9 cellular contexts compared by ENCODE assay signal in genomic region chr4:38154681-38155588, GRCh38.
A peak's percentile ranks its signal among the peaks of the same experiment; 100 is the strongest.
DNase-seq lines count a peak whose midpoint lies in the region; ATAC-seq, FAIRE-seq and TF ChIP-seq lines count a peak whose summit lies in the region.
"Had no signal": no experiment of that assay in that cellular context is flagged by ENCODE, and none has a peak within 500 bp of the region (broad histone marks: within the 10 kb centered on the region; RNA-seq: fewer than 3 reads in every experiment).

No MANE protein-coding gene starts in this region.

- H2BK12ac ChIP-seq in mesenchymal stem cell (ENCODE audit: low read length in 2 of 2) = peak overlapping the region in 1 of 2 experiments; percentile 37

- H3K4me3 ChIP-seq in A549 (no peak overlapping the region), K562 (no peak overlapping the region), mesenchymal stem cell (ENCODE audit: insufficient read depth in 1 of 2, low read depth in 1 of 2, low read length in 2 of 2) (no peak overlapping the region)

- H3K4me2 ChIP-seq in A549 (peak overlapping the region; percentile 56), K562 (ENCODE audit: insufficient read depth, low read length) (no peak overlapping the region), mesenchymal stem cell (ENCODE audit: low read length, poor library complexity, severe bottlenecking) (no peak overlapping the region)

- no peaks in the 10 kb centered on the region for H3K79me2 ChIP-seq in K562 (ENCODE audit: control insufficient read depth, insufficient read depth, low read length)

- peak overlapping the region; percentile 26 to 85 (median 52) for H3K4me3 Mint-ChIP-seq in IgD-negative memory B cell

- H3K27ac Mint-ChIP-seq in IgD-negative memory B cell = peak overlapping the region in 1 of 3 donors; percentile 16

- H3K27ac ChIP-seq in A549 = peak overlapping the region; percentile 72 to 89
- no peak overlapping the region for H3K27ac ChIP-seq in K562 (ENCODE audit: extremely low read depth, low read depth, low read length)
- H3K27ac ChIP-seq in mesenchymal stem cell (ENCODE audit: low read length, poor library complexity, severe bottlenecking) = no peak overlapping the region

- ATAC-seq in A549 (peak; percentile 77 to 83), K562 (peak; percentile 78), HG03045 (IDR thresholded peaks at IDR 0.05; ENCODE audit: unreplicated experiment) (no peak), GM18519 (IDR thresholded peaks at IDR 0.05; ENCODE audit: low FRiP score, unreplicated experiment) (no peak)

- no TSS peak for BruUV-seq in K562 (replicated peaks; lab: Mats Ljungman, UMichigan)

- FAIRE-seq in A549 (lab: Jason Lieb, UNC) (no peak), K562 (lab: Jason Lieb, UNC) (no peak)
- FAIRE-seq: G401.6 had no signal

- no peak overlapping the region for H2BK5ac ChIP-seq in mesenchymal stem cell (ENCODE audit: low read depth, low read length, poor library complexity, severe bottlenecking)

- peaks cover 4 to 26% (median 16%) of the 10 kb centered on the region in 3 donors for H3K4me1 Mint-ChIP-seq in IgD-negative memory B cell

- peak overlapping the region in 1 of 2 experiments; percentile 27; a peak in 1 of 4 replicates for H3K9ac ChIP-seq in K562 (ENCODE audit: insufficient read depth in 1 of 2, low read depth in 2 of 2, low read length in 2 of 2)
- H3K9ac ChIP-seq in mesenchymal stem cell (ENCODE audit: low read length) = peak overlapping the region; percentile 58

- H4K8ac ChIP-seq in mesenchymal stem cell (ENCODE audit: low read length) = no peak overlapping the region

- in situ Hi-C loops in K562 (cut with MboI) = no loop called here

- POLR2A ChIA-PET in A549 (lab: Yijun Ruan, JAX) = interaction anchor here (0.6 kb wide), 2 partner anchors 75 to 1366 kb away, joined by 3 to 4 read pairs; no protein-coding TSS in a partner anchor
- POLR2A ChIA-PET in K562 (lab: Yijun Ruan, JAX) = interaction anchor here (0.6 to 1.0 kb wide), 4 partner anchors 24 to 537 kb away, joined by 3 read pairs; no protein-coding TSS in a partner anchor

- no peaks in the 10 kb centered on the region for H3K79me1 ChIP-seq in mesenchymal stem cell (replicated peaks; ENCODE audit: low read length, poor library complexity, severe bottlenecking)

- H3K27me3 ChIP-seq in K562 (ENCODE audit: control insufficient read depth in 2 of 2, insufficient read depth in 2 of 2, low read length in 2 of 2) (peaks cover 6 to 15% of the 10 kb centered on the region in 2 experiments; a peak in 3 of 5 replicates), mesenchymal stem cell (ENCODE audit: control insufficient read depth in 1 of 2, insufficient read depth in 1 of 2, low read length in 2 of 2) (no peaks in the 10 kb centered on the region)

- no peak overlapping the region for H2AK5ac ChIP-seq in mesenchymal stem cell (ENCODE audit: low read length, severe bottlenecking)

- H3K36me3 ChIP-seq in K562 (ENCODE audit: control insufficient read depth, insufficient read depth, low read length) = no peaks in the 10 kb centered on the region
- no peaks in the 10 kb centered on the region for H3K36me3 ChIP-seq in mesenchymal stem cell (ENCODE audit: control insufficient read depth in 1 of 2, insufficient read depth in 2 of 2, low read depth in 1 of 2, low read length in 2 of 2)

- CTCF ChIA-PET in A549 (lab: Yijun Ruan, JAX) (interaction anchor here (1.2 to 1.4 kb wide), 2 partner anchors 25 to 604 kb away, joined by 3 to 7 read pairs; no protein-coding TSS in a partner anchor), K562 (lab: Yijun Ruan, JAX; ENCODE audit: low intra/inter-chr PET ratio) (no interaction called here)

- peaks cover 3 to 6% (median 4%) of the 10 kb centered on the region in 3 donors for H3K9me3 Mint-ChIP-seq in IgD-negative memory B cell

- no peaks in the 10 kb centered on the region for H3K9me1 ChIP-seq in K562 (ENCODE audit: control insufficient read depth, insufficient read depth, low read length)

- H3K4me1 ChIP-seq in A549 (peaks cover 42% of the 10 kb centered on the region), K562 (replicated peaks in 1 of 2; ENCODE audit: control insufficient read depth in 2 of 2, insufficient read depth in 2 of 2, low read length in 2 of 2) (peaks cover 5% of the 10 kb centered on the region in 2 experiments; a peak in 4 of 5 replicates), mesenchymal stem cell (ENCODE audit: control insufficient read depth, insufficient read depth, low read depth, low read length) (peaks cover 1% of the 10 kb centered on the region)

- DNase-seq in A549 (ENCODE audit: low read depth in 1 of 2, low spot score in 1 of 2) (peak in 1 of 2 experiments; percentile 80), K562 (ENCODE audit: extremely low read depth in 1 of 4, low spot score in 3 of 4) (peak in 1 of 4 experiments; percentile 38), mesenchymal stem cell (no peak), C1 segment of cervical spinal cord (lab: John Stamatoyannopoulos, UW) (no peak), NCI-H1694 treated with DMSO at 0.1 percent for 48 hours (lab: John Stamatoyannopoulos, UW) (no peak)

- intact Hi-C loops in K562 (cut with micrococcal nuclease) = no loop called here

- TF ChIP-seq CTCF in A549 (IDR thresholded peaks at IDR 0.05) = no peak
- no peak for TF ChIP-seq CTCF in K562 (IDR thresholded peaks at IDR 0.05 in 2 of 3, conservative IDR thresholded peaks at IDR 0.05 in 1 of 3; ENCODE audit: insufficient read depth in 2 of 3, low read depth in 1 of 3, low read length in 3 of 3)

- H2AFZ ChIP-seq in K562 (ENCODE audit: low read depth, low read length) = no peak overlapping the region
- H2AFZ ChIP-seq in mesenchymal stem cell (ENCODE audit: low read depth, low read length) = no peak overlapping the region

- no peak for TF ChIP-seq RAD21 in A549 (conservative IDR thresholded peaks at IDR 0.05 in 1 of 2, IDR thresholded peaks at IDR 0.05 in 1 of 2)
- TF ChIP-seq RAD21 in K562 (CRISPR knock-in tag; conservative IDR thresholded peaks at IDR 0.05 in 1 of 2, IDR thresholded peaks at IDR 0.05 in 1 of 2) = no peak

- TF ChIP-seq POLR2A in A549 (IDR thresholded peaks at IDR 0.05; ENCODE audit: low read length) = no peak
- no peak for TF ChIP-seq POLR2A in K562 (conservative IDR thresholded peaks at IDR 0.05)

- H3K18ac ChIP-seq in mesenchymal stem cell (ENCODE audit: low read depth in 1 of 2, low read length in 2 of 2) = peak overlapping the region in 1 of 2 experiments; percentile 68

- H4K91ac ChIP-seq in mesenchymal stem cell (ENCODE audit: low read length) = no peak overlapping the region

- no peak overlapping the region for H3K4ac ChIP-seq in mesenchymal stem cell (ENCODE audit: low read depth in 1 of 2, low read length in 2 of 2)

- TF ChIP-seq EP300 in A549 (IDR thresholded peaks at IDR 0.05) = peak in 1 of 2 experiments; percentile 50; a peak in 1 of 5 replicates
- TF ChIP-seq EP300 in K562 (IDR thresholded peaks at IDR 0.05; ENCODE audit: low read length) = no peak

- H3K27me3 Mint-ChIP-seq in IgD-negative memory B cell = no peaks in the 10 kb centered on the region

- peak overlapping the region; percentile 11 for H2BK120ac ChIP-seq in mesenchymal stem cell (ENCODE audit: low read depth, low read length)

- H3K14ac ChIP-seq in mesenchymal stem cell (ENCODE audit: low read length in 2 of 2) = no peak overlapping the region

- WGBS in A549 (ENCODE audit: missing lambda C conversion rate) = 29% methylated on average over 13 of the region's 17 CpGs
- 4% methylated on average over 10 of the region's 17 CpGs for WGBS in K562 (ENCODE audit: insufficient coverage, low coverage, missing lambda C conversion rate)
- WGBS in mesenchymal stem cell = 89% methylated on average over 17 of the region's 17 CpGs

- H3K36me3 Mint-ChIP-seq in IgD-negative memory B cell = peaks cover 1% of the 10 kb centered on the region

- H3K23ac ChIP-seq in mesenchymal stem cell (ENCODE audit: low read length in 2 of 2) = no peak overlapping the region

- no peaks in the 10 kb centered on the region for H4K20me1 ChIP-seq in K562 (replicated peaks; ENCODE audit: control insufficient read depth, insufficient read depth, low read length)

- H3K9me3 ChIP-seq in A549 = no peaks in the 10 kb centered on the region
- H3K9me3 ChIP-seq in K562 (replicated peaks; ENCODE audit: control insufficient read depth, insufficient read depth, low read depth, low read length) = no peaks in the 10 kb centered on the region
- H3K9me3 ChIP-seq in mesenchymal stem cell (ENCODE audit: control insufficient read depth, low read length) = no peaks in the 10 kb centered on the region

- H2BK15ac ChIP-seq in mesenchymal stem cell (ENCODE audit: low read depth, poor library complexity, severe bottlenecking) = peak overlapping the region; percentile 33

TF ChIP-seq in A549, 52 proteins besides CTCF, POLR2A, EP300 and RAD21:
- TF ChIP-seq TP53 (CRISPR knock-in tag; IDR thresholded peaks at IDR 0.05) (no peak), GATA3 (IDR thresholded peaks at IDR 0.05; ENCODE audit: borderline replicate concordance) (no peak), BCL3 (IDR thresholded peaks at IDR 0.05) (no peak), KDM5A (IDR thresholded peaks at IDR 0.05) (no peak), MAZ (IDR thresholded peaks at IDR 0.05; ENCODE audit: borderline replicate concordance, low read depth, low read length) (no peak)

TF ChIP-seq in K562, 482 proteins besides CTCF, POLR2A, EP300 and RAD21:
- TF ChIP-seq SPI1 (IDR thresholded peaks at IDR 0.05; ENCODE audit: borderline replicate concordance, low read depth, low read length) (peak; percentile 75), FOS (IDR thresholded peaks at IDR 0.05; ENCODE audit: extremely low read depth, insufficient read length) (no peak)
TF ChIP-seq in K562: peak in this region for 1.

Comparison
In these comparisons a context has a peak if more than half of its experiments do, and no peak if none do; other contexts are left out.
1. ATAC-seq: peak in A549 (2 of 2) and K562 (single experiment); none in HG03045 (single experiment) and GM18519 (single experiment).
2. H3K27ac ChIP-seq: peak in A549 (2 of 2); none in K562 (single experiment) and mesenchymal stem cell (single experiment).